Comparison of ENCODE assay signal across 10 cellular contexts in the genomic region with DNA sequence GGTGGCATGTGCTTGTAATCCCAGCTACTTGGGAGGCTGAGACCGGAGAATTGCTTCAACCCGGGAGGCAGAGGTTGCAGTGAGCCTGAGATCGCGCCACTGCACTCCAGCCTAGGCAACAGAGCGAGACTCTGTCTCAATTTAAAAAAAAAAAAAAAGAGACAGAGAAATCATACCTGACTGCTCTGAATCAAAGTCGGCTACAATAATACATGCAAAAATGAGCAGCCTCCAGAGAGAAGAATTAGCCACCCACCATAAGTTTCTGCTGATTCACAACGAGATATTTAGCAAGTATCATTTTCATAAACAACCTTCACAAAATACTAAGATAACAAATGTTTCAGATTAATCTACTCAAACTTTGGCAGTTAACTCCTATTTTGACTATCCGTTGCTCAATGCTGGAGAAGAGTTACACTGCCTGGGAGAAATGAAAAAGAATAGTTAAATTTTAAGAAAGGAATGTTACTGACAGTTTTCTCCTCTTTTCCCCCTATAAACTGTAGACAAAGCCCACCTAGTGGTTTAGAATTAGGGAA. TPM values are rescaled to one million over a fixed set of nuclear protein-coding genes. Genes with fewer than 3 reads are reported as not detected.
DNase-seq lines count a peak whose midpoint lies in the region; ATAC-seq and TF ChIP-seq lines count a peak whose summit lies in the region.
"Had no signal": no experiment of that assay in that cellular context is flagged by ENCODE, and none has a peak within 500 bp of the region (broad histone marks: within the 10 kb centered on the region; RNA-seq: fewer than 3 reads in every experiment).

No MANE protein-coding gene starts in this region.

- H3K27me3 Mint-ChIP-seq in HFFc6 (ENCODE audit: insufficient read depth): no peaks in the 10 kb centered on the region; the same call in 1 of the 2 replicates

- no peak overlapping the region for H2BK120ac ChIP-seq in mesenchymal stem cell (ENCODE audit: low read depth, low read length)

- H3K36me3 ChIP-seq in BE2C (peaks cover 3% of the 10 kb centered on the region; the same call in 1 of the 2 replicates), mesenchymal stem cell (ENCODE audit: control insufficient read depth in 1 of 2, insufficient read depth in 2 of 2, low read depth in 1 of 2, low read length in 2 of 2) (peaks cover 0 to under 1% of the 10 kb centered on the region in 2 experiments)

- H3K4ac ChIP-seq in mesenchymal stem cell (ENCODE audit: low read depth in 1 of 2, low read length in 2 of 2): no peak overlapping the region

- WGBS in mesenchymal stem cell: 88% methylated on average over 7 of the region's 8 CpGs

- no peak for TF ChIP-seq CTCF in BE2C (IDR thresholded peaks at IDR 0.05; ENCODE audit: low read depth, low read length)
- TF ChIP-seq CTCF in HFFc6 (IDR thresholded peaks at IDR 0.05): no peak

- no peak overlapping the region for H2BK15ac ChIP-seq in mesenchymal stem cell (ENCODE audit: low read depth, poor library complexity, severe bottlenecking)

- H3K4me3 ChIP-seq in BE2C (ENCODE audit: low read depth, low read length): peak overlapping the region; percentile 77
- H3K4me3 ChIP-seq in mesenchymal stem cell (ENCODE audit: insufficient read depth in 1 of 2, low read depth in 1 of 2, low read length in 2 of 2): peak overlapping the region in 1 of 2 experiments; percentile 79

- H3K36me3 Mint-ChIP-seq in HFFc6 (ENCODE audit: low read depth): no peaks in the 10 kb centered on the region

- H3K27ac Mint-ChIP-seq in HFFc6: no peak overlapping the region
- H3K27ac Mint-ChIP-seq: activated CD8-positive, alpha-beta T cell treated with anti-CD3 and anti-CD28 coated beads for 36 hours had no signal

- no peak for ATAC-seq in HG03045 (IDR thresholded peaks at IDR 0.05; ENCODE audit: unreplicated experiment)
- ATAC-seq in HG03571 (IDR thresholded peaks at IDR 0.05; ENCODE audit: unreplicated experiment): no peak
- ATAC-seq in HG02588 (IDR thresholded peaks at IDR 0.05; ENCODE audit: unreplicated experiment): no peak
- ATAC-seq: activated CD8-positive, alpha-beta T cell treated with anti-CD3 and anti-CD28 coated beads for 36 hours had no signal

- no peaks in the 10 kb centered on the region for H3K4me1 ChIP-seq in BE2C
- peaks cover 4% of the 10 kb centered on the region for H3K4me1 ChIP-seq in mesenchymal stem cell (ENCODE audit: control insufficient read depth, insufficient read depth, low read depth, low read length)

- no peak overlapping the region for H2BK12ac ChIP-seq in mesenchymal stem cell (ENCODE audit: low read length in 2 of 2)

- H3K9me3 Mint-ChIP-seq in HFFc6: no peaks in the 10 kb centered on the region
- H3K9me3 Mint-ChIP-seq: activated CD8-positive, alpha-beta T cell treated with anti-CD3 and anti-CD28 coated beads for 36 hours had no signal

- H3K23ac ChIP-seq in mesenchymal stem cell (ENCODE audit: low read length in 2 of 2): no peak overlapping the region

- H3K27me3 ChIP-seq in BE2C: no peaks in the 10 kb centered on the region
- H3K27me3 ChIP-seq in mesenchymal stem cell (ENCODE audit: control insufficient read depth in 1 of 2, insufficient read depth in 1 of 2, low read length in 2 of 2): no peaks in the 10 kb centered on the region

- H3K4me2 ChIP-seq in mesenchymal stem cell (ENCODE audit: low read length, poor library complexity, severe bottlenecking): no peak overlapping the region

- no peak overlapping the region for H2AFZ ChIP-seq in mesenchymal stem cell (ENCODE audit: low read depth, low read length)

- no peak overlapping the region for H3K14ac ChIP-seq in mesenchymal stem cell (ENCODE audit: low read length in 2 of 2)

- no peak overlapping the region for H2BK5ac ChIP-seq in mesenchymal stem cell (ENCODE audit: low read depth, low read length, poor library complexity, severe bottlenecking)

- H4K8ac ChIP-seq in mesenchymal stem cell (ENCODE audit: low read length): no peak overlapping the region

- no peak overlapping the region for H3K27ac ChIP-seq in mesenchymal stem cell (ENCODE audit: low read length, poor library complexity, severe bottlenecking)

- no peak overlapping the region for H4K91ac ChIP-seq in mesenchymal stem cell (ENCODE audit: low read length)

- peak overlapping the region; percentile 50; the same call in 1 of the 2 replicates for H3K4me3 Mint-ChIP-seq in HFFc6

- peaks cover 30% of the 10 kb centered on the region for H3K4me1 Mint-ChIP-seq in HFFc6 (ENCODE audit: low read depth)

- H3K9ac ChIP-seq in mesenchymal stem cell (ENCODE audit: low read length): peak overlapping the region; percentile 89

- no peak overlapping the region for H3K18ac ChIP-seq in mesenchymal stem cell (ENCODE audit: low read depth in 1 of 2, low read length in 2 of 2)

- no peak overlapping the region for H2AK5ac ChIP-seq in mesenchymal stem cell (ENCODE audit: low read length, severe bottlenecking)

- H3K79me1 ChIP-seq in mesenchymal stem cell (replicated peaks; ENCODE audit: low read length, poor library complexity, severe bottlenecking): peaks cover 4% of the 10 kb centered on the region

- H3K9me3 ChIP-seq in BE2C: no peaks in the 10 kb centered on the region
- H3K9me3 ChIP-seq in mesenchymal stem cell (ENCODE audit: control insufficient read depth, low read length): no peaks in the 10 kb centered on the region

- DNase-seq in BE2C (no peak), HFFc6 (no peak), amniotic epithelial cell (ENCODE audit: low read depth) (peak; percentile 41), mesenchymal stem cell (no peak), glomerular visceral epithelial cell (ENCODE audit: extremely low spot score) (no peak)
- DNase-seq: activated CD8-positive, alpha-beta T cell treated with anti-CD3 and anti-CD28 coated beads for 36 hours; activated naive CD4-positive, alpha-beta T cell treated with anti-CD3 and anti-CD28 coated beads, Interleukin-2, amount 50 U/mL, for 16 hours had no signal

RNA-seq across cellular contexts. Expression of a gene that starts 1.5 kb away (rescaled TPM):
- 14.4 TPM for polyA plus RNA-seq in BE2C (2012; ENCODE audit: insufficient read depth, insufficient read length, low read depth)
- total RNA-seq in HFFc6 (2021; fragmentation: NEBNext Ultra II Directional; extraction: Animal tissue kit (Norgen Biotek cat#: 25700)): 10 to 100 TPM in 4 of 6 experiments, 1 to 10 TPM in 2; 6.2 to 16.3 (median 13.7) TPM
- polyA plus RNA-seq in mesenchymal stem cell (2013, experiment 1 of 2): 34.9 TPM
- polyA plus RNA-seq in mesenchymal stem cell (2013, experiment 2 of 2): 34.9 TPM

RNA-seq across cellular contexts. Expression of a gene that starts 30.3 kb away (rescaled TPM):
- polyA plus RNA-seq in BE2C (2012; ENCODE audit: insufficient read depth, insufficient read length, low read depth): 15.1 TPM
- total RNA-seq in HFFc6 (2021; fragmentation: NEBNext Ultra II Directional; extraction: Animal tissue kit (Norgen Biotek cat#: 25700)): 10 to 100 TPM; 37.5 to 49.6 (median 45.6) TPM
- polyA plus RNA-seq in mesenchymal stem cell (2013, experiment 1 of 2): 30.7 TPM
- 29.8 TPM for polyA plus RNA-seq in mesenchymal stem cell (2013, experiment 2 of 2)
